8 cellular contexts compared by ENCODE assay signal in the genomic region with DNA sequence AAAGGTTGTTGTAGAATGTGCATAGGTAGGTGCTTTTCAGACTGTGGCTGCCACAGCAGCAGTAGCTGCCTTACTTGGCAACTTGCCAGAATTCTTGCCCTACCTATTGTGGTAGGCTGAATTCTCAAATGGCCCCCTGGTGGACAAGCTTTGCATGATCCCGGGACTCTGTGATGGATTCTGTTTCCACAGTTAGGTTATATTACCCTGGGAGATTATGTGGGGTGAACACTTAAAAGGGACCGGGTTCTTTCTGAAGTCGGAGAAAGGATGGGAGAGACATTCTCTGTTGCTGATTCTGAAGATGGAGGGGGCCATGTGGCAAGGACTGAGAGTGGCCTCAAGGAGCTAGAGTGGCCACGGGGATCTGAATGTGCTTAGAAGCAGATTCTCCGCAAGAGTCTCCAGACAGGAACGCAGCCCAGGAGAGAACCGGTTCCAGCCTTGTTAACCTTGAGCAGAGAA.
A peak's percentile ranks its signal among the peaks of the same experiment; 100 is the strongest.
DNase-seq lines count a peak whose midpoint lies in the region; ATAC-seq, FAIRE-seq and TF ChIP-seq lines count a peak whose summit lies in the region.

No MANE protein-coding gene starts in this region.

- no peak for ATAC-seq in GM18870 (IDR thresholded peaks at IDR 0.05; ENCODE audit: unreplicated experiment)

- no peak for DNase-seq in D721Med (ENCODE audit: insufficient read length, low spot score)
- peak; percentile 74 for DNase-seq in HuH-7 (ENCODE audit: low spot score)
- peak; percentile 88 to 89 for DNase-seq in SHP77 (lab: John Stamatoyannopoulos, UW)
- peak; percentile 87 for DNase-seq in astrocyte of the hippocampus (ENCODE audit: low read depth, low spot score)
- DNase-seq in iris pigment epithelial cell (ENCODE audit: low read depth) = peak; percentile 80
- peak; percentile 39 to 41 for DNase-seq in stimulated activated CD4-positive, alpha-beta T cell treated with anti-CD3 and anti-CD28 coated beads, Interleukin-4, amount 100 ng/mL, for 48 hours (ENCODE audit: low read depth in 2 of 2)
- DNase-seq in cortex of kidney (lab: John Stamatoyannopoulos, UW) = no peak

- FAIRE-seq in D721Med (lab: Jason Lieb, UNC) = no peak

- TF ChIP-seq CTCF in D721Med (IDR thresholded peaks at IDR 0.05; ENCODE audit: insufficient read depth, missing control alignments) = peak; percentile 32

Comparison
In these comparisons a context has a peak if more than half of its experiments do, and no peak if none do; other contexts are left out.
1. DNase-seq: peak in HuH-7 (single experiment), SHP77 (2 of 2), astrocyte of the hippocampus (single experiment), iris pigment epithelial cell (single experiment) and stimulated activated CD4-positive, alpha-beta T cell treated with anti-CD3 and anti-CD28 coated beads, Interleukin-4, amount 100 ng/mL, for 48 hours (2 of 2); none in D721Med (single experiment) and cortex of kidney (single experiment).